ENCODE assay signal across 28 cellular contexts in the genomic region with DNA sequence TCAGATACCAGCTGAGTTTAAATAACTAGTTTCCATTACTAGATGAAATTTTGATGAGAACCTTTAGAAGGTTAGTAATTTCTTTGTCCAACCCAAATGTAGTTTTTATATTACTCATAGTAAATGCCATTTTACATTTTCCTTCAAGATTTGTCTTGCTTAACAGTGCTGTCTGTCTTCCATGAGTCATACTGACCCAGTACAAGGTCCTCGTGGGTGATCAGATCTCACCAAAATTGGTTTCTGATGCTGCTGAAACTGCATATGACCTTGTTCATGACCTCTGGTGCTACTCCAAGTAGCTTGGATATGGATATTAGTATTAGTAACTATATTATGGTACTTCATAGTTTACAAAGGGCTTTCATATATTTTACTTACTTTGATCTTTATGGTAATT.
"Had no signal": no experiment of that assay in that cellular context is flagged by ENCODE, and none has a peak within 500 bp of the region (broad histone marks: within the 10 kb centered on the region; RNA-seq: fewer than 3 reads in every experiment).

No MANE protein-coding gene starts in this region.

- H3K4me1 ChIP-seq: SJSA1 had no signal

- H3K27ac ChIP-seq: brain microvascular endothelial cell, SJSA1 had no signal

- ATAC-seq: activated T-cell treated with anti-CD3 and anti-CD28 coated beads, Interleukin-2, amount 50 U/mL, for 4 hours; Panc1; SK-N-SH treated with all-trans-retinoic acid at 6 μM for 48 hours; WTC11 had no signal

- H3K4me3 ChIP-seq: cardiac muscle cell, SJSA1 had no signal

- H3K36me3 ChIP-seq: brain microvascular endothelial cell, cardiac muscle cell, SJSA1 had no signal

- H3K9me3 ChIP-seq: SJSA1 had no signal

- DNase-seq: activated CD4-positive, alpha-beta memory T cell treated with anti-CD3 and anti-CD28 coated beads for 36 hours; activated CD4-positive, alpha-beta T cell treated with anti-CD3 and anti-CD28 coated beads, Interleukin-2, amount 10 ng/mL, durations not matched to agents 24 days and 14 days; activated CD4-positive, CD25-positive, alpha-beta regulatory T cell treated with anti-CD3 and anti-CD28 coated beads, Interleukin-2, amount 50 U/mL, for 72 hours; activated CD8-positive, alpha-beta memory T cell treated with anti-CD3 and anti-CD28 coated beads for 24 hours; activated gamma-delta T cell; activated naive CD4-positive, alpha-beta T cell treated with anti-CD3 and anti-CD28 coated beads for 36 hours; activated naive CD8-positive, alpha-beta T cell treated with anti-CD3 and anti-CD28 coated beads for 36 hours; activated T-cell treated with anti-CD3 and anti-CD28 coated beads, Interleukin-2, amount 50 U/mL, for 4 hours; brain microvascular endothelial cell; NCI-H1048; NCI-H146; NCI-H1930; NCI-H2171 treated with DMSO at 0.1 percent for 48 hours; NCI-H226; NCI-H510A; NCI-H526 treated with DMSO at 0.1 percent for 48 hours; NCI-H82; NK-92 treated with Interleukin-12 subunit alpha and Interleukin-12 subunit beta, amount 100 ng/mL, for 24 hours; OCI-M1; RPMI8226; SHP77; SW 1271; T-helper 9 cell had no signal

- H3K27me3 ChIP-seq: brain microvascular endothelial cell, cardiac muscle cell, SJSA1 had no signal
